Comparison of ENCODE assay signal across 8 cellular contexts in genomic region chr3:38029400-38030125, GRCh38. TPM values are rescaled to one million over a fixed set of nuclear protein-coding genes. Genes with fewer than 3 reads are reported as not detected.
DNase-seq lines count a peak whose midpoint lies in the region; ATAC-seq and TF ChIP-seq lines count a peak whose summit lies in the region.

TSS of gene PLCD1 (minus strand) at chr3:38029642. CDS start at chr3:38029539, 103 bp downstream.

- POLR2A ChIA-PET in activated naive CD8-positive, alpha-beta T cell treated with anti-CD3 and anti-CD28 coated beads, Interleukin-2, amount 10 ng/mL, durations not matched to agents 7 days and 5 days (lab: Charles Lee), result interaction anchor here (1.5 to 1.7 kb wide), 2 partner anchors 9 to 135 kb away, joined by 4 to 8 read pairs; partner anchors contain the start of genes DLEC1 and OXSR1

- H3K4me3 Mint-ChIP-seq in IgD-negative memory B cell (peak within 1 kb of the TSS; percentile 54 to 87 (median 73)), neural crest cell (peak within 1 kb of the TSS; percentile 95)
- peak within 1 kb of the TSS; percentile 39 for H3K4me3 Mint-ChIP-seq in activated naive CD8-positive, alpha-beta T cell treated with anti-CD3 and anti-CD28 coated beads, Interleukin-2, amount 10 ng/mL, durations not matched to agents 7 days and 5 days

- H3K9me3 Mint-ChIP-seq in IgD-negative memory B cell (no peaks in the 10 kb centered on the region), neural crest cell (no peaks in the 10 kb centered on the region)
- H3K9me3 Mint-ChIP-seq in activated naive CD8-positive, alpha-beta T cell treated with anti-CD3 and anti-CD28 coated beads, Interleukin-2, amount 10 ng/mL, durations not matched to agents 7 days and 5 days, result no peaks in the 10 kb centered on the region

- DNase-seq in ACHN (peak; percentile 63), glomerular visceral epithelial cell (ENCODE audit: extremely low spot score) (peak; percentile 47), neural crest cell (ENCODE audit: low read depth, low spot score) (peak; percentile 65), erythroblast (lab: John Stamatoyannopoulos, UW) (no peak), HK-2 (ENCODE audit: unreplicated experiment) (no peak)
- no peak for DNase-seq in activated naive CD8-positive, alpha-beta T cell treated with anti-CD3 and anti-CD28 coated beads, Interleukin-2, amount 10 ng/mL, durations not matched to agents 7 days and 5 days

- in situ Hi-C loops in ACHN (cut with HindIII; ENCODE audit: low pct_ligation_motif_present, low pct_unique_long_range_greater_than_20kb, low sequenced_read_pairs), result no loop called here

- peaks cover 2% of the 10 kb centered on the region for H3K36me3 Mint-ChIP-seq in IgD-negative memory B cell
- no peaks in the 10 kb centered on the region for H3K36me3 Mint-ChIP-seq in activated naive CD8-positive, alpha-beta T cell treated with anti-CD3 and anti-CD28 coated beads, Interleukin-2, amount 10 ng/mL, durations not matched to agents 7 days and 5 days
- no peaks in the 10 kb centered on the region for H3K36me3 Mint-ChIP-seq in neural crest cell (ENCODE audit: low read depth)

- no peak for ATAC-seq in activated naive CD8-positive, alpha-beta T cell treated with anti-CD3 and anti-CD28 coated beads, Interleukin-2, amount 10 ng/mL, durations not matched to agents 7 days and 5 days (ENCODE audit: low read depth)
- no peak for ATAC-seq in GM19328 (IDR thresholded peaks at IDR 0.05; ENCODE audit: unreplicated experiment)

- no peak for TF ChIP-seq POLR2A in erythroblast (IDR thresholded peaks at IDR 0.05; ENCODE audit: low read length)

- peak within 1 kb of the TSS in 1 of 3 donors; percentile 80 for H3K27ac Mint-ChIP-seq in IgD-negative memory B cell
- H3K27ac Mint-ChIP-seq in activated naive CD8-positive, alpha-beta T cell treated with anti-CD3 and anti-CD28 coated beads, Interleukin-2, amount 10 ng/mL, durations not matched to agents 7 days and 5 days, result no peak within 1 kb of the TSS
- H3K27ac Mint-ChIP-seq in neural crest cell (ENCODE audit: unreplicated experiment), result no peak within 1 kb of the TSS

- TF ChIP-seq CTCF in neural crest cell (conservative IDR thresholded peaks at IDR 0.05), result no peak

- H3K4me1 Mint-ChIP-seq in IgD-negative memory B cell (peaks cover 5 to 12% (median 9%) of the 10 kb centered on the region in 3 donors), neural crest cell (peaks cover 24% of the 10 kb centered on the region)
- peaks cover 12% of the 10 kb centered on the region for H3K4me1 Mint-ChIP-seq in activated naive CD8-positive, alpha-beta T cell treated with anti-CD3 and anti-CD28 coated beads, Interleukin-2, amount 10 ng/mL, durations not matched to agents 7 days and 5 days

- H3K27me3 Mint-ChIP-seq in IgD-negative memory B cell (peaks cover 13% of the 10 kb centered on the region), neural crest cell (ENCODE audit: low read depth) (peaks cover 17% of the 10 kb centered on the region)
- peaks cover 38% of the 10 kb centered on the region for H3K27me3 Mint-ChIP-seq in activated naive CD8-positive, alpha-beta T cell treated with anti-CD3 and anti-CD28 coated beads, Interleukin-2, amount 10 ng/mL, durations not matched to agents 7 days and 5 days

RNA-seq across cellular contexts. Expression of gene PLCD1, which starts in this region (rescaled TPM):
- 4.6 TPM for polyA plus RNA-seq in IgD-negative memory B cell
- 10 to 100 TPM; 36.5 to 45.4 TPM for total RNA-seq in activated naive CD8-positive, alpha-beta T cell treated with anti-CD3 and anti-CD28 coated beads, Interleukin-2, amount 10 ng/mL, durations not matched to agents 7 days and 5 days
- total RNA-seq in neural crest cell, result 36.9 and 37.2 TPM in 2 replicates

Comparison
In these comparisons a context has a peak if more than half of its experiments do, and no peak if none do; other contexts are left out.
1. DNase-seq: peak in ACHN (single experiment), glomerular visceral epithelial cell (single experiment) and neural crest cell (single experiment); none in activated naive CD8-positive, alpha-beta T cell treated with anti-CD3 and anti-CD28 coated beads, Interleukin-2, amount 10 ng/mL, durations not matched to agents 7 days and 5 days (single experiment), erythroblast (0 of 2) and HK-2 (single experiment).
2. H3K4me3 Mint-ChIP-seq: peak in every context shown above with its lines; median percentile 95 in neural crest cell; 73 in IgD-negative memory B cell; 39 in activated naive CD8-positive, alpha-beta T cell treated with anti-CD3 and anti-CD28 coated beads, Interleukin-2, amount 10 ng/mL, durations not matched to agents 7 days and 5 days.